In genomic region chrX:132045456-132045855, GRCh38 we compare ENCODE assay signal across 1 cellular context.
TF ChIP-seq lines count a peak whose summit lies in the region.

No MANE protein-coding gene starts in this region.

TF ChIP-seq in SK-N-SH, 30 proteins besides CTCF, POLR2A, EP300 and RAD21 (continued from another document):
- TF ChIP-seq USF1 (IDR thresholded peaks at IDR 0.05; ENCODE audit: borderline replicate concordance, low read depth): no peak
- TF ChIP-seq RFX5 (IDR thresholded peaks at IDR 0.05; ENCODE audit: low read length): no peak
- TF ChIP-seq MAX (IDR thresholded peaks at IDR 0.05; ENCODE audit: low read depth): no peak
- no peak for TF ChIP-seq TAF1 (IDR thresholded peaks at IDR 0.05; ENCODE audit: borderline replicate concordance, low read depth, low read length)
- TF ChIP-seq RCOR1 (IDR thresholded peaks at IDR 0.05; ENCODE audit: low read length): no peak
- TF ChIP-seq, protein P1, sequence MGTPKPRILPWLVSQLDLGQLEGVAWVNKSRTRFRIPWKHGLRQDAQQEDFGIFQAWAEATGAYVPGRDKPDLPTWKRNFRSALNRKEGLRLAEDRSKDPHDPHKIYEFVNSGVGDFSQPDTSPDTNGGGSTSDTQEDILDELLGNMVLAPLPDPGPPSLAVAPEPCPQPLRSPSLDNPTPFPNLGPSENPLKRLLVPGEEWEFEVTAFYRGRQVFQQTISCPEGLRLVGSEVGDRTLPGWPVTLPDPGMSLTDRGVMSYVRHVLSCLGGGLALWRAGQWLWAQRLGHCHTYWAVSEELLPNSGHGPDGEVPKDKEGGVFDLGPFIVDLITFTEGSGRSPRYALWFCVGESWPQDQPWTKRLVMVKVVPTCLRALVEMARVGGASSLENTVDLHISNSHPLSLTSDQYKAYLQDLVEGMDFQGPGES (IDR thresholded peaks at IDR 0.05; ENCODE audit: low read depth, low read length): no peak
- no peak for TF ChIP-seq GABPA (IDR thresholded peaks at IDR 0.05; ENCODE audit: low read depth)
- TF ChIP-seq FOXM1 (IDR thresholded peaks at IDR 0.05; ENCODE audit: low read depth): no peak
